Comparison of ENCODE assay signal across 35 cellular contexts in the genomic region with DNA sequence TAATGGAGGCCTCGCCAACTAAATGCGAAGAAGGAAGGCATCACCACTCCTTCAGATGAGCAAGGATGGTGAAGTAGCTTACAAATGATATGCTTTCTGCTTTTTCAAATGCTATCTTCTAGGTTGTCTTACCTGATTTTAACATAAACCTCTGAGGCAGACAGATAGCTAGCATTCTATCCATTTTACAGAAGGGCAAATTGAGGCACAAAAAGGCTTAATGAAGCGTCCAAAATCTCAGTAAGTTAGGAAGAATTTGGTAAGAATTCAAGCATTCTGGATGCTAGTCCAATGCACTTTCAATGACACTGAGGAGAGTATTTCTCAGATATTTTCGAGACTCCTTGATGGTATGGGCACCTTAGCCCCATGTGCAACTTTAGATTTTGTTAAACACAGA.
"Had no signal": no experiment of that assay in that cellular context is flagged by ENCODE, and none has a peak within 500 bp of the region (broad histone marks: within the 10 kb centered on the region; RNA-seq: fewer than 3 reads in every experiment).

No MANE protein-coding gene starts in this region.

- DNase-seq: Kasumi-1, MG63, MM.1S, MV-4-11, NCI-H1048, NCI-H1092, NCI-H1092 treated with DMSO at 0.1 percent for 48 hours, NCI-H1105, NCI-H1105 treated with DMSO at 0.1 percent for 48 hours, NCI-H1417, NCI-H1417 treated with DMSO at 0.1 percent for 48 hours, NCI-H1436, NCI-H1436 treated with DMSO at 0.1 percent for 48 hours, NCI-H146, NCI-H1694, NCI-H1694 treated with DMSO at 0.1 percent for 48 hours, NCI-H187, NCI-H187 treated with DMSO at 0.1 percent for 48 hours, NCI-H1930, NCI-H2029, NCI-H2029 treated with DMSO at 0.1 percent for 48 hours, NCI-H2081, NCI-H2081 treated with DMSO at 0.1 percent for 48 hours, NCI-H2107, NCI-H2171, NCI-H2171 treated with DMSO at 0.1 percent for 48 hours, NCI-H2227 treated with DMSO at 0.1 percent for 48 hours, NCI-H226, NCI-H345, NCI-H446, NCI-H446 treated with DMSO at 0.1 percent for 48 hours, NCI-H510A, NCI-H510A treated with DMSO at 0.1 percent for 48 hours, NCI-H524 had no signal

- H3K36me3 ChIP-seq: MG63 had no signal

- H3K4me2 ChIP-seq: KMS-11 had no signal

- H3K9me3 ChIP-seq: MG63 had no signal

- H3K4me3 ChIP-seq: MG63 had no signal

- H3K27me3 ChIP-seq: MG63 had no signal

- H3K9ac ChIP-seq: KMS-11 had no signal

- H3K27ac ChIP-seq: KMS-11 had no signal
